In genomic region chr12:2877959-2878732, GRCh38 we compare ENCODE assay signal across 9 cellular contexts. TPM values are rescaled to one million over a fixed set of nuclear protein-coding genes. Genes with fewer than 3 reads are reported as not detected.
DNase-seq lines count a peak whose midpoint lies in the region; ATAC-seq and TF ChIP-seq lines count a peak whose summit lies in the region.
"Had no signal": no experiment of that assay in that cellular context is flagged by ENCODE, and none has a peak within 500 bp of the region (broad histone marks: within the 10 kb centered on the region; RNA-seq: fewer than 3 reads in every experiment).

No MANE protein-coding gene starts in this region.

- peak overlapping the region; percentile 63 for H3K27ac ChIP-seq in OCI-LY1 (ENCODE audit: low read depth, low read length, poor library complexity, severe bottlenecking)
- peak overlapping the region; percentile 18 to 92 for H3K27ac ChIP-seq in coronary artery
- H3K27ac ChIP-seq in mesendoderm (ENCODE audit: low read depth, low read length): no peak overlapping the region
- peak overlapping the region; percentile 97 for H3K27ac ChIP-seq in upper lobe of right lung
- H3K27ac ChIP-seq in aorta (ENCODE audit: low read depth in 1 of 2, low read length in 2 of 2): peak overlapping the region in 1 of 2 donors; percentile 13

- no peak overlapping the region for H3K4ac ChIP-seq in mesendoderm (ENCODE audit: low read depth, low read length)

- H2AFZ ChIP-seq in OCI-LY1 (ENCODE audit: low read length): no peak overlapping the region

- peak overlapping the region; percentile 99 for H3K4me2 ChIP-seq in OCI-LY1 (ENCODE audit: low read length)
- peak overlapping the region; percentile 93 for H3K4me2 ChIP-seq in mesendoderm (ENCODE audit: low read length)

- no peak overlapping the region for H2BK120ac ChIP-seq in mesendoderm (ENCODE audit: low read depth, low read length)

- H3K9me3 ChIP-seq in HAP-1: no peaks in the 10 kb centered on the region
- H3K9me3 ChIP-seq in OCI-LY1 (ENCODE audit: low read length): no peaks in the 10 kb centered on the region
- no peaks in the 10 kb centered on the region for H3K9me3 ChIP-seq in upper lobe of right lung
- no peaks in the 10 kb centered on the region for H3K9me3 ChIP-seq in aorta (ENCODE audit: control insufficient read depth, low read length)

- peak overlapping the region; percentile 69 for H3K4me3 ChIP-seq in AG09309 (ENCODE audit: control insufficient read depth, low read depth, low read length)
- H3K4me3 ChIP-seq in HAP-1: peak overlapping the region; percentile 73
- peak overlapping the region; percentile 71 for H3K4me3 ChIP-seq in OCI-LY1 (ENCODE audit: low read depth, low read length, poor library complexity, severe bottlenecking)
- peak overlapping the region; percentile 84 for H3K4me3 ChIP-seq in coronary artery
- H3K4me3 ChIP-seq in mesendoderm (ENCODE audit: low read length): no peak overlapping the region
- peak overlapping the region; percentile 98 for H3K4me3 ChIP-seq in upper lobe of right lung
- H3K4me3 ChIP-seq in aorta (ENCODE audit: low read length in 2 of 2): peak overlapping the region in 1 of 2 donors; percentile 87

- H3K18ac ChIP-seq in mesendoderm (ENCODE audit: low read length): peak overlapping the region; percentile 93

- no peak overlapping the region for H3K23ac ChIP-seq in mesendoderm (ENCODE audit: low read length)

- H3K79me2 ChIP-seq in OCI-LY1 (ENCODE audit: insufficient read depth, low read length) (peaks cover 44% of the 10 kb centered on the region), mesendoderm (ENCODE audit: control insufficient read depth, insufficient read depth, low read length) (peaks cover 37% of the 10 kb centered on the region)

- H4K20me1 ChIP-seq in OCI-LY1 (ENCODE audit: insufficient read depth, low read length): no peaks in the 10 kb centered on the region

- no peak overlapping the region for H4K5ac ChIP-seq in mesendoderm (ENCODE audit: low read length)

- in situ Hi-C loops in HAP-1 (cut with MboI; ENCODE audit: low sequenced_read_pairs): no loop called here

- WGBS in mesendoderm (ENCODE audit: extremely low coverage, insufficient coverage, low lambda C conversion rate): no CpG with 5 or more reads among the region's 16 CpGs
- WGBS in aorta, 2 donors: 33 to 34% methylated on average over 16 of the region's 16 CpGs

- ATAC-seq in upper lobe of right lung (peak; percentile 52), aorta (ENCODE audit: low FRiP score) (no peak), GM19023 (IDR thresholded peaks at IDR 0.05; ENCODE audit: unreplicated experiment) (no peak)

- intact Hi-C loops in upper lobe of right lung (cut with DNase I): no loop called here
- intact Hi-C loops in aorta (cut with DNase I): no loop called here

- DNase-seq in AG09309 (ENCODE audit: low read depth) (no peak), HAP-1 (ENCODE audit: low spot score in 2 of 2) (peak; percentile 69 to 98), coronary artery (ENCODE audit: low spot score) (no peak), mesendoderm (peak; percentile 42), upper lobe of right lung (no peak), aorta (no peak)

- TF ChIP-seq CTCF in AG09309 (IDR thresholded peaks at IDR 0.05; ENCODE audit: control insufficient read depth, insufficient read depth, low read depth, low read length, missing control alignments) (no peak), OCI-LY1 (IDR thresholded peaks at IDR 0.05; ENCODE audit: low read length) (peak; percentile 27; the same call in 1 of the 2 replicates), coronary artery (IDR thresholded peaks at IDR 0.05) (no peak), upper lobe of right lung (IDR thresholded peaks at IDR 0.05) (no peak)

- H3K27me3 ChIP-seq in HAP-1 (ENCODE audit: low read depth): no peaks in the 10 kb centered on the region
- H3K27me3 ChIP-seq in OCI-LY1 (ENCODE audit: insufficient read depth, low read length): no peaks in the 10 kb centered on the region
- no peaks in the 10 kb centered on the region for H3K27me3 ChIP-seq in mesendoderm (ENCODE audit: insufficient read depth, low read length, poor library complexity)
- no peaks in the 10 kb centered on the region for H3K27me3 ChIP-seq in upper lobe of right lung
- H3K27me3 ChIP-seq in aorta (ENCODE audit: control insufficient read depth in 1 of 2, insufficient read depth in 2 of 2, low read length in 1 of 2): no peaks in the 10 kb centered on the region

- H4K8ac ChIP-seq in mesendoderm (ENCODE audit: low read depth, low read length): no peak overlapping the region

- H2BK5ac ChIP-seq in mesendoderm (ENCODE audit: low read length): no peak overlapping the region

- H3F3A ChIP-seq in OCI-LY1 (ENCODE audit: insufficient read depth, low read length): no peaks in the 10 kb centered on the region

- peak overlapping the region; percentile 99 for H3K56ac ChIP-seq in mesendoderm (ENCODE audit: low read length)

- no peak overlapping the region for H2AK5ac ChIP-seq in mesendoderm (ENCODE audit: low read length)

- H3K9ac ChIP-seq in OCI-LY1 (ENCODE audit: low read length) (peak overlapping the region; percentile 78), mesendoderm (ENCODE audit: low read length) (peak overlapping the region; percentile 95)

- H3K9me2 ChIP-seq in OCI-LY1 (ENCODE audit: low read depth, low read length): no peaks in the 10 kb centered on the region

- H3K36me3 ChIP-seq in HAP-1 (replicated peaks): peaks cover 41% of the 10 kb centered on the region
- H3K36me3 ChIP-seq in OCI-LY1 (ENCODE audit: insufficient read depth, low read length): peaks cover 28% of the 10 kb centered on the region; the same call in 1 of the 2 replicates
- peaks cover 6% of the 10 kb centered on the region for H3K36me3 ChIP-seq in mesendoderm (ENCODE audit: control insufficient read depth, insufficient read depth, low read length)
- no peaks in the 10 kb centered on the region for H3K36me3 ChIP-seq in upper lobe of right lung
- H3K36me3 ChIP-seq in aorta (ENCODE audit: control insufficient read depth in 1 of 2, insufficient read depth in 2 of 2, low read length in 1 of 2): no peaks in the 10 kb centered on the region

- no peak overlapping the region for H2BK15ac ChIP-seq in mesendoderm (replicated peaks; ENCODE audit: low read depth)

- peaks cover 16% of the 10 kb centered on the region for H3K4me1 ChIP-seq in HAP-1
- peaks cover 25% of the 10 kb centered on the region for H3K4me1 ChIP-seq in OCI-LY1 (ENCODE audit: insufficient read depth, low read length, severe bottlenecking)
- peaks cover 2% of the 10 kb centered on the region for H3K4me1 ChIP-seq in mesendoderm (ENCODE audit: control insufficient read depth, low read depth, low read length)
- H3K4me1 ChIP-seq in upper lobe of right lung: peaks cover 18% of the 10 kb centered on the region
- H3K4me1 ChIP-seq in aorta (ENCODE audit: control insufficient read depth in 1 of 2, insufficient read depth in 2 of 2, low read length in 2 of 2): no peaks in the 10 kb centered on the region

- H3K79me1 ChIP-seq in mesendoderm (ENCODE audit: low read length): peaks cover 22% of the 10 kb centered on the region

RNA-seq across cellular contexts. Expression of gene RHNO1, which starts 1.1 kb away (rescaled TPM):
- polyA plus RNA-seq in mesendoderm (2013, experiment 1 of 2): 66.8 TPM
- polyA plus RNA-seq in mesendoderm (2013, experiment 2 of 2): 70.5 TPM
- 15.2 TPM for total RNA-seq in upper lobe of right lung
- 10 to 100 TPM in 1 of 2 donors, 1 to 10 TPM in 1; 7.9 to 12.5 TPM for total RNA-seq in aorta
- polyA plus RNA-seq in aorta: 10 to 100 TPM in 1 of 2 donors, 1 to 10 TPM in 1; 5.0 to 11.4 TPM

RNA-seq across cellular contexts. Expression of gene FOXM1, which starts 1.2 kb away (rescaled TPM):
- 109 TPM for polyA plus RNA-seq in mesendoderm (2013, experiment 1 of 2)
- polyA plus RNA-seq in mesendoderm (2013, experiment 2 of 2): 111 TPM
- total RNA-seq in upper lobe of right lung (1.0 TPM), aorta (1 to 10 TPM in 1 of 2 donors, under 1 TPM in 1; 0.84 to 1.6 TPM)
- 1 to 10 TPM in 1 of 2 donors, under 1 TPM in 1; 0.20 to 6.1 TPM for polyA plus RNA-seq in aorta

RNA-seq across cellular contexts. Expression of gene TULP3, which starts 12.5 kb away (rescaled TPM):
- 24.9 TPM for polyA plus RNA-seq in mesendoderm (2013, experiment 1 of 2)
- polyA plus RNA-seq in mesendoderm (2013, experiment 2 of 2): 26.2 TPM
- 16.3 TPM for total RNA-seq in upper lobe of right lung
- 10 to 100 TPM; 22.4 to 35.0 TPM for total RNA-seq in aorta
- polyA plus RNA-seq in aorta: 10 to 100 TPM; 10.5 to 26.6 TPM

RNA-seq across cellular contexts. Expression of gene TEX52, which starts 21.3 kb away (rescaled TPM):
- polyA plus RNA-seq in mesendoderm (2013, experiment 1 of 2): not detected
- polyA plus RNA-seq in mesendoderm (2013, experiment 2 of 2): not detected
- not detected for total RNA-seq in upper lobe of right lung
- not detected for total RNA-seq in aorta
- not detected for polyA plus RNA-seq in aorta
- total RNA-seq: pulmonary artery endothelial cell had no signal

RNA-seq across cellular contexts. Expression of gene NRIP2, which starts 43.3 kb away (rescaled TPM):
- polyA plus RNA-seq in mesendoderm (2013, experiment 1 of 2): not detected
- polyA plus RNA-seq in mesendoderm (2013, experiment 2 of 2): not detected
- total RNA-seq in upper lobe of right lung: 0.61 TPM
- total RNA-seq in aorta: 1 to 10 TPM; 7.8 to 8.1 TPM
- polyA plus RNA-seq in aorta: 1 to 10 TPM; 1.8 to 7.9 TPM
- total RNA-seq: pulmonary artery endothelial cell had no signal

Comparison
In these comparisons a context has a peak if more than half of its experiments do, and no peak if none do; other contexts are left out.
1. DNase-seq: peak in HAP-1 (2 of 2) and mesendoderm (single experiment); none in AG09309 (single experiment), coronary artery (single experiment), upper lobe of right lung (single experiment) and aorta (0 of 2).